1 cellular context compared by ENCODE assay signal in genomic region chr14:100289916-100290606, GRCh38.
TF ChIP-seq lines count a peak whose summit lies in the region.

No MANE protein-coding gene starts in this region.

TF ChIP-seq in HepG2, 621 proteins besides CTCF, POLR2A, EP300 and RAD21:
- TF ChIP-seq HOXA3 (CRISPR knock-in tag; IDR thresholded peaks at IDR 0.05) (no peak), ZNF546 (CRISPR knock-in tag; conservative IDR thresholded peaks at IDR 0.05) (0 out of 2 replicates have a peak, but pooled peaks have one; percentile 31), ZBTB38 (CRISPR knock-in tag; IDR thresholded peaks at IDR 0.05) (0 out of 2 replicates have a peak, but pooled peaks have one; percentile 23), ZNF710 (CRISPR knock-in tag; IDR thresholded peaks at IDR 0.05; ENCODE audit: borderline replicate concordance) (no peak), BCL3 (CRISPR knock-in tag; IDR thresholded peaks at IDR 0.05) (0 out of 2 replicates have a peak, but pooled peaks have one; percentile 20), MTA3 (CRISPR knock-in tag; IDR thresholded peaks at IDR 0.05) (no peak), CBFB (CRISPR knock-in tag; IDR thresholded peaks at IDR 0.05) (no peak), AGO2 (optimal IDR thresholded peaks at IDR 0.05; ENCODE audit: low read depth, low read length) (peak; percentile 50), PITX1 (CRISPR knock-in tag; IDR thresholded peaks at IDR 0.05) (no peak)
